Comparison of ENCODE assay signal across 21 cellular contexts in genomic region chr4:186633844-186634243, GRCh38.
DNase-seq lines count a peak whose midpoint lies in the region; ATAC-seq and TF ChIP-seq lines count a peak whose summit lies in the region.
"Had no signal": no experiment of that assay in that cellular context is flagged by ENCODE, and none has a peak within 500 bp of the region (broad histone marks: within the 10 kb centered on the region; RNA-seq: fewer than 3 reads in every experiment).

No MANE protein-coding gene starts in this region.

- H3K4me1 Mint-ChIP-seq in WTC11 (peaks cover 32% of the 10 kb centered on the region), osteocyte (ENCODE audit: unreplicated experiment) (no peaks in the 10 kb centered on the region)
- no peaks in the 10 kb centered on the region for H3K4me1 Mint-ChIP-seq in activated CD8-positive, alpha-beta T cell treated with anti-CD3 and anti-CD28 coated beads for 36 hours (ENCODE audit: low read depth)
- H3K4me1 Mint-ChIP-seq: CD4-positive, CD25-positive, alpha-beta regulatory T cell; CD8-positive, alpha-beta memory T cell had no signal

- H3K9me3 Mint-ChIP-seq in WTC11 (no peaks in the 10 kb centered on the region), osteocyte (ENCODE audit: unreplicated experiment) (no peaks in the 10 kb centered on the region)
- H3K9me3 Mint-ChIP-seq in activated CD8-positive, alpha-beta T cell treated with anti-CD3 and anti-CD28 coated beads for 36 hours: no peaks in the 10 kb centered on the region
- H3K9me3 Mint-ChIP-seq: HFFc6 had no signal

- POLR2A ChIA-PET in WTC11 (lab: Charles Lee): no interaction called here
- POLR2A ChIA-PET in activated CD8-positive, alpha-beta T cell treated with anti-CD3 and anti-CD28 coated beads for 36 hours (lab: Charles Lee): no interaction called here

- ATAC-seq in WTC11: no peak; the same call in 1 of the 2 replicates
- no peak for ATAC-seq in HG02623 (IDR thresholded peaks at IDR 0.05; ENCODE audit: unreplicated experiment)
- ATAC-seq in activated CD8-positive, alpha-beta T cell treated with anti-CD3 and anti-CD28 coated beads for 36 hours: no peak
- ATAC-seq: GM12878, HCT116 had no signal

- no peaks in the 10 kb centered on the region for H3K27me3 ChIP-seq in HUES64 (ENCODE audit: insufficient read depth, low read length)
- H3K27me3 ChIP-seq in iPS-18a (ENCODE audit: control insufficient read depth, insufficient read depth, low read length): no peaks in the 10 kb centered on the region

- H3K4me3 Mint-ChIP-seq in WTC11 (peak overlapping the region; percentile 29; the same call in 1 of the 2 replicates), osteocyte (ENCODE audit: unreplicated experiment) (no peak overlapping the region)
- no peak overlapping the region for H3K4me3 Mint-ChIP-seq in activated CD8-positive, alpha-beta T cell treated with anti-CD3 and anti-CD28 coated beads for 36 hours
- H3K4me3 Mint-ChIP-seq: CD4-positive, CD25-positive, alpha-beta regulatory T cell; CD8-positive, alpha-beta memory T cell; HFFc6 had no signal

- H3K9ac ChIP-seq in HUES64 (ENCODE audit: low read depth, low read length): no peak overlapping the region
- no peak overlapping the region for H3K9ac ChIP-seq in iPS-18a (ENCODE audit: low read length)

- H3K27me3 Mint-ChIP-seq in WTC11 (ENCODE audit: low read depth) (no peaks in the 10 kb centered on the region), osteocyte (ENCODE audit: unreplicated experiment) (no peaks in the 10 kb centered on the region)
- H3K27me3 Mint-ChIP-seq in activated CD8-positive, alpha-beta T cell treated with anti-CD3 and anti-CD28 coated beads for 36 hours: no peaks in the 10 kb centered on the region
- H3K27me3 Mint-ChIP-seq: CD8-positive, alpha-beta memory T cell had no signal

- CTCF ChIA-PET in WTC11 (lab: Charles Lee): interaction anchor here (0.9 kb wide), 1 partner anchor 37 kb away, joined by 3 read pairs; no protein-coding TSS in a partner anchor
- CTCF ChIA-PET in activated CD8-positive, alpha-beta T cell treated with anti-CD3 and anti-CD28 coated beads for 36 hours (lab: Charles Lee): no interaction called here

- peak overlapping the region; percentile 88 for H3K27ac Mint-ChIP-seq in WTC11
- peak overlapping the region; percentile 34 for H3K27ac Mint-ChIP-seq in osteocyte (ENCODE audit: unreplicated experiment)
- no peak overlapping the region for H3K27ac Mint-ChIP-seq in activated CD8-positive, alpha-beta T cell treated with anti-CD3 and anti-CD28 coated beads for 36 hours
- H3K27ac Mint-ChIP-seq: CD4-positive, CD25-positive, alpha-beta regulatory T cell; CD8-positive, alpha-beta memory T cell; HFFc6 had no signal

- peak overlapping the region; percentile 64; the same call in 1 of the 2 replicates for H3K27ac ChIP-seq in HUES64 (ENCODE audit: low read depth, low read length)
- no peak overlapping the region for H3K27ac ChIP-seq in iPS-18a (ENCODE audit: low read length)

- peaks cover 90% of the 10 kb centered on the region for H3K36me3 ChIP-seq in HUES64 (ENCODE audit: insufficient read depth, low read length)
- H3K36me3 ChIP-seq in iPS-18a (ENCODE audit: control insufficient read depth, low read depth, low read length): peaks cover 48% of the 10 kb centered on the region
- H3K36me3 ChIP-seq: BE2C had no signal

- TF ChIP-seq CTCF in WTC11 (IDR thresholded peaks at IDR 0.05) (no peak), osteocyte (IDR thresholded peaks at IDR 0.05) (no peak)
- no peak for TF ChIP-seq CTCF in activated CD8-positive, alpha-beta T cell treated with anti-CD3 and anti-CD28 coated beads for 36 hours (IDR thresholded peaks at IDR 0.05)

- H3K4me3 ChIP-seq in HUES64 (ENCODE audit: low read length): no peak overlapping the region
- peak overlapping the region; percentile 14 for H3K4me3 ChIP-seq in iPS-18a (ENCODE audit: low read length)
- H3K4me3 ChIP-seq: GM12878 had no signal

- intact Hi-C loops in activated CD8-positive, alpha-beta T cell treated with anti-CD3 and anti-CD28 coated beads for 36 hours (cut with micrococcal nuclease): no loop called here

- H3K36me3 Mint-ChIP-seq in WTC11: peaks cover 65% of the 10 kb centered on the region
- H3K36me3 Mint-ChIP-seq in osteocyte (ENCODE audit: unreplicated experiment): peaks cover 70% of the 10 kb centered on the region
- H3K36me3 Mint-ChIP-seq in activated CD8-positive, alpha-beta T cell treated with anti-CD3 and anti-CD28 coated beads for 36 hours (ENCODE audit: low read depth): no peaks in the 10 kb centered on the region
- H3K36me3 Mint-ChIP-seq: CD4-positive, CD25-positive, alpha-beta regulatory T cell; CD8-positive, alpha-beta memory T cell had no signal

- H3K9me3 ChIP-seq in HUES64 (ENCODE audit: insufficient read depth, low read depth, low read length) (no peaks in the 10 kb centered on the region), iPS-18a (ENCODE audit: control insufficient read depth, low read depth, low read length) (no peaks in the 10 kb centered on the region)
- H3K9me3 ChIP-seq: BE2C had no signal

- no peak for DNase-seq in WTC11 (ENCODE audit: low spot score)
- no peak for DNase-seq in osteocyte (ENCODE audit: extremely low spot score, unreplicated experiment)
- no peak for DNase-seq in activated CD8-positive, alpha-beta T cell treated with anti-CD3 and anti-CD28 coated beads for 36 hours
- DNase-seq in SIG-M5 treated with dmso at 0.1 percent for 504 hours (lab: John Stamatoyannopoulos, UW; ENCODE audit: unreplicated experiment): no peak
- no peak for DNase-seq in NCI-H1092 (lab: John Stamatoyannopoulos, UW)
- DNase-seq: ACHN; BE2C; C1 segment of cervical spinal cord; CD4-positive, CD25-positive, alpha-beta regulatory T cell; CD8-positive, alpha-beta memory T cell; COR-L47; DMS 273 treated with DMSO at 0.1 percent for 48 hours; DMS53; DND-41; EL; HFFc6 had no signal

- H3K4me1 ChIP-seq in HUES64 (ENCODE audit: insufficient read depth, low read length): peaks cover 24% of the 10 kb centered on the region
- peaks cover 20% of the 10 kb centered on the region for H3K4me1 ChIP-seq in iPS-18a (ENCODE audit: control insufficient read depth, low read depth, low read length)
- H3K4me1 ChIP-seq: BE2C had no signal

TF ChIP-seq in WTC11, 78 proteins besides CTCF, POLR2A, EP300 and RAD21:
- no peak for TF ChIP-seq ZNF396 (CRISPR knock-in tag; IDR thresholded peaks at IDR 0.05; ENCODE audit: borderline replicate concordance)
